Comparison of ENCODE assay signal across 18 cellular contexts in the genomic region with DNA sequence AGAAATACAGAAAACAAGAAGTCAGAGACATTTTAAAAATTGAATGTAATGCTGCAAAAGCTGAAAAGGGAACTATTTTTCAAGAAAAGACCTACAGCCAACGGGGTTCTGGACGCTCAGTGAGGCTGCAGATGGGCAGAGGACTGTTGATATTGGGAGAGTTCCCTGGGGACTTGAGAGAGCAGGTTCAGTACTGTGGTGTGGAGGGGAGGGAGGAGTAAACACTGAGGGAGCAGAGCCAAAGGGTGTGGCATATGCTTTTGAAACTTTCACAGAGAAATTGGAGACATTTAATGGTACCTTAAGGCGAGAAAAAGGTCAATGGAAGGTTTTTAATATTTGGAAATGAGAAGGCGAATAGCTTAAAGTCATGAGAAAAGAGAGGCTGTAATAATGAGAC.
"Had no signal": no experiment of that assay in that cellular context is flagged by ENCODE, and none has a peak within 500 bp of the region (broad histone marks: within the 10 kb centered on the region; RNA-seq: fewer than 3 reads in every experiment).

No MANE protein-coding gene starts in this region.

- H3K27me3 ChIP-seq: esophagus muscularis mucosa, right lobe of liver, spleen had no signal

- H3K4me1 ChIP-seq: right lobe of liver, spleen had no signal

- H3K9me3 Mint-ChIP-seq: activated CD4-positive, alpha-beta memory T cell treated with anti-CD3 and anti-CD28 coated beads, Interleukin-2, amount 10 ng/mL, durations not matched to agents 7 days and 5 days had no signal

- H3K27ac ChIP-seq: esophagus muscularis mucosa, right lobe of liver, spleen, WERI-Rb-1 had no signal

- H3K36me3 Mint-ChIP-seq: activated naive CD8-positive, alpha-beta T cell treated with anti-CD3 and anti-CD28 coated beads, Interleukin-2, amount 10 ng/mL, durations not matched to agents 7 days and 5 days; naive thymus-derived CD4-positive, alpha-beta T cell had no signal

- H3K4me1 Mint-ChIP-seq: activated CD4-positive, alpha-beta memory T cell treated with anti-CD3 and anti-CD28 coated beads, Interleukin-2, amount 10 ng/mL, durations not matched to agents 7 days and 5 days; activated CD4-positive, alpha-beta T cell treated with anti-CD3 and anti-CD28 coated beads for 36 hours; activated naive CD8-positive, alpha-beta T cell treated with anti-CD3 and anti-CD28 coated beads, Interleukin-2, amount 10 ng/mL, durations not matched to agents 7 days and 5 days; naive thymus-derived CD4-positive, alpha-beta T cell had no signal

- H3K9me3 ChIP-seq: esophagus muscularis mucosa, right lobe of liver had no signal

- DNase-seq: activated CD4-positive, alpha-beta memory T cell treated with anti-CD3 and anti-CD28 coated beads, Interleukin-2, amount 10 ng/mL, durations not matched to agents 7 days and 5 days; activated CD4-positive, alpha-beta T cell treated with anti-CD3 and anti-CD28 coated beads for 36 hours; activated CD8-positive, alpha-beta memory T cell treated with anti-CD3 and anti-CD28 coated beads, Interleukin-2, amount 50 U/mL, for 4 hours; activated gamma-delta T cell treated with Interleukin-2 at 50 U/mL for 16 hours; activated naive CD8-positive, alpha-beta T cell treated with anti-CD3 and anti-CD28 coated beads, Interleukin-2, amount 10 ng/mL, durations not matched to agents 7 days and 5 days; activated T-cell treated with anti-CD3 and anti-CD28 coated beads, Interleukin-2, amount 50 U/mL, for 72 hours; aorta; mammary epithelial cell; naive thymus-derived CD4-positive, alpha-beta T cell; right lobe of liver; spleen; stimulated activated CD4-positive, alpha-beta T cell treated with anti-CD3 and anti-CD28 coated beads, Interleukin-1b, Interleukin-23, amount 100 ng/mL, for 48 hours; stimulated activated naive CD4-positive, alpha-beta T cell; T1000; trophoblast cell; WERI-Rb-1 had no signal

- H3K27ac Mint-ChIP-seq: activated CD4-positive, alpha-beta memory T cell treated with anti-CD3 and anti-CD28 coated beads, Interleukin-2, amount 10 ng/mL, durations not matched to agents 7 days and 5 days; activated CD4-positive, alpha-beta T cell treated with anti-CD3 and anti-CD28 coated beads for 36 hours; activated naive CD8-positive, alpha-beta T cell treated with anti-CD3 and anti-CD28 coated beads, Interleukin-2, amount 10 ng/mL, durations not matched to agents 7 days and 5 days; activated T-cell treated with anti-CD3 and anti-CD28 coated beads, Interleukin-2, amount 50 U/mL, for 72 hours; naive thymus-derived CD4-positive, alpha-beta T cell had no signal

- ATAC-seq: activated CD4-positive, alpha-beta T cell treated with anti-CD3 and anti-CD28 coated beads for 36 hours; activated T-cell treated with anti-CD3 and anti-CD28 coated beads, Interleukin-2, amount 50 U/mL, for 72 hours; left lobe of liver; naive thymus-derived CD4-positive, alpha-beta T cell; right lobe of liver had no signal

- H3K4me3 Mint-ChIP-seq: activated CD4-positive, alpha-beta memory T cell treated with anti-CD3 and anti-CD28 coated beads, Interleukin-2, amount 10 ng/mL, durations not matched to agents 7 days and 5 days; activated CD4-positive, alpha-beta T cell treated with anti-CD3 and anti-CD28 coated beads for 36 hours; activated naive CD8-positive, alpha-beta T cell treated with anti-CD3 and anti-CD28 coated beads, Interleukin-2, amount 10 ng/mL, durations not matched to agents 7 days and 5 days; activated T-cell treated with anti-CD3 and anti-CD28 coated beads, Interleukin-2, amount 50 U/mL, for 72 hours; naive thymus-derived CD4-positive, alpha-beta T cell had no signal

- H3K27me3 Mint-ChIP-seq: activated CD4-positive, alpha-beta memory T cell treated with anti-CD3 and anti-CD28 coated beads, Interleukin-2, amount 10 ng/mL, durations not matched to agents 7 days and 5 days; activated naive CD8-positive, alpha-beta T cell treated with anti-CD3 and anti-CD28 coated beads, Interleukin-2, amount 10 ng/mL, durations not matched to agents 7 days and 5 days; naive thymus-derived CD4-positive, alpha-beta T cell had no signal

- H3K36me3 ChIP-seq: esophagus muscularis mucosa, right lobe of liver, spleen, WERI-Rb-1 had no signal

- H3K4me3 ChIP-seq: esophagus muscularis mucosa, right lobe of liver, spleen had no signal
